Comparison of ENCODE assay signal across 1 cellular context in genomic region chr10:74587109-74587508, GRCh38.
TF ChIP-seq lines count a peak whose summit lies in the region.

No MANE protein-coding gene starts in this region.

TF ChIP-seq in GM23338, 12 proteins besides CTCF, POLR2A, EP300 and RAD21 (continued from another document):
- no peak for TF ChIP-seq REST (IDR thresholded peaks at IDR 0.05; ENCODE audit: unreplicated experiment)
- TF ChIP-seq JUNB (IDR thresholded peaks at IDR 0.05; ENCODE audit: unreplicated experiment), result no peak
- no peak for TF ChIP-seq EZH2 (IDR thresholded peaks at IDR 0.05; ENCODE audit: low read depth, unreplicated experiment)
- no peak for TF ChIP-seq ZNF462 (CRISPR knock-in tag; IDR thresholded peaks at IDR 0.05)
